ENCODE assay signal across 9 cellular contexts in the genomic region with DNA sequence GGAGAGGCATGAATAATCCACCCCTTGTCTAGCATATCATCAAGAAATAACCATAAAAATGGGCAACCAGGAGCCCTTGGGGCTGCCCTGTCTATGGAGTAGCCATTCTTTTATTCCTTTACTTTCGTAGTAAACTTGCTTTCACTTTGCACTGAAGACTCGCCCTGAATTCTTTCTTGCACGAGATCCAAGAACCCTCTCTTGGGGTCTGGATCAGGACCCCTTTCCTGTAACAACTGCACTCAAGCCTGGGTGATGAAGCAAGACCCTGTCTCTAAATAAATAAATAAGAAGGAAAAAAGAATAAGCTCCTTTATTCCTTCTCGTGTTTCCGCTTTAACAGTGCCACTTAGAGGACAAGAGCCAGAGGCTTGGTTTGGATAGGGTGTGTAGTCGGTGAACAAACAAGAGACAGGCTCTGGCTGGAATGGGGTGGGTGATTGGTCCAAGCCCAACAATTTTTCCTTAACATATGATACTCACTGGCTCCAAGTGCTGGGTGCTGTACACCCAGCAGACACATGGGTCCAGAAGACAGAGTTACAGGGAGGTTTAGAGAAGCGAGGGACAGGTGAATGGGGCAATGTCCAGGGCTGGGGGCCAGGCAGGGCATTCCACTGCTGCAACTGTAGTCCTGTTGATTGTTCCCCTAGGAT.
A peak's percentile ranks its signal among the peaks of the same experiment; 100 is the strongest.
DNase-seq lines count a peak whose midpoint lies in the region; ATAC-seq, FAIRE-seq and TF ChIP-seq lines count a peak whose summit lies in the region.
"Had no signal": no experiment of that assay in that cellular context is flagged by ENCODE, and none has a peak within 500 bp of the region (broad histone marks: within the 10 kb centered on the region; RNA-seq: fewer than 3 reads in every experiment).

No MANE protein-coding gene starts in this region.

- no peaks in the 10 kb centered on the region for H3K27me3 ChIP-seq in MG63
- H3K27me3 ChIP-seq in astrocyte (ENCODE audit: insufficient read depth, low read length), result peaks cover 2% of the 10 kb centered on the region
- H3K27me3 ChIP-seq in liver (ENCODE audit: control insufficient read depth in 4 of 4, insufficient read depth in 4 of 4, low read length in 3 of 4), result no peaks in the 10 kb centered on the region
- H3K27me3 ChIP-seq in tibial artery, result no peaks in the 10 kb centered on the region
- H3K27me3 ChIP-seq in trophoblast cell (ENCODE audit: insufficient read depth, low read length), result no peaks in the 10 kb centered on the region

- H4K91ac ChIP-seq in trophoblast cell (ENCODE audit: low read depth, low read length), result no peak overlapping the region

- H3K4me1 Mint-ChIP-seq in astrocyte (ENCODE audit: low read depth, unreplicated experiment), result peaks cover 8% of the 10 kb centered on the region

- no peak overlapping the region for H3K23ac ChIP-seq in trophoblast cell (ENCODE audit: low read length)

- peak in 1 of 2 donors; percentile 6 for TF ChIP-seq RAD21 in liver (IDR thresholded peaks at IDR 0.05)

- H3K4me3 ChIP-seq in MG63 (peak overlapping the region; percentile 51), astrocyte (ENCODE audit: insufficient read depth, low read depth, low read length) (peak overlapping the region; percentile 50), liver (ENCODE audit: low read depth in 1 of 3, low read length in 3 of 3) (peak overlapping the region; percentile 33 to 66 (median 66)), tibial artery (peak overlapping the region; percentile 44 to 53), trophoblast cell (ENCODE audit: low read depth, low read length) (no peak overlapping the region)

- peaks cover 22% of the 10 kb centered on the region for H3K9me3 Mint-ChIP-seq in astrocyte (ENCODE audit: unreplicated experiment)

- H3K27ac ChIP-seq in astrocyte (ENCODE audit: low read depth, low read length) (no peak overlapping the region), liver (ENCODE audit: low read depth in 1 of 2, low read length in 2 of 2) (peak overlapping the region; percentile 9 to 46), tibial artery (peak overlapping the region; percentile 38 to 46), trophoblast cell (ENCODE audit: low read depth, low read length) (no peak overlapping the region)

- peak overlapping the region; percentile 79 for H3K4me2 ChIP-seq in astrocyte (ENCODE audit: low read length)
- no peak overlapping the region for H3K4me2 ChIP-seq in trophoblast cell (ENCODE audit: low read length)

- H3K4me1 ChIP-seq in astrocyte (ENCODE audit: insufficient read depth, low read length) (peaks cover 8% of the 10 kb centered on the region), liver (ENCODE audit: control insufficient read depth in 4 of 4, insufficient read depth in 4 of 4, low read length in 3 of 4) (peaks cover 0 to 5% (median 0%) of the 10 kb centered on the region in 4 donors), tibial artery (peaks cover 0 to 22% (median 17%) of the 10 kb centered on the region in 4 donors), trophoblast cell (ENCODE audit: control insufficient read depth in 1 of 2, insufficient read depth in 2 of 2, low read length in 2 of 2) (peaks cover 6 to 8% of the 10 kb centered on the region in 2 experiments)

- peaks cover 4% of the 10 kb centered on the region; the same call in 1 of the 2 replicates for H3K9me3 ChIP-seq in MG63
- no peaks in the 10 kb centered on the region for H3K9me3 ChIP-seq in astrocyte (ENCODE audit: insufficient read depth, low read depth, low read length)
- no peaks in the 10 kb centered on the region for H3K9me3 ChIP-seq in liver (ENCODE audit: control insufficient read depth in 4 of 4, low read length in 3 of 4)
- peaks cover 0 to 3% (median 0%) of the 10 kb centered on the region in 3 donors for H3K9me3 ChIP-seq in tibial artery
- H3K9me3 ChIP-seq in trophoblast cell (ENCODE audit: insufficient read depth, low read depth, low read length), result no peaks in the 10 kb centered on the region

- no peaks in the 10 kb centered on the region for H3K79me2 ChIP-seq in astrocyte (ENCODE audit: insufficient read depth, low read length)
- H3K79me2 ChIP-seq in trophoblast cell (ENCODE audit: control insufficient read depth, insufficient read depth, low read length, poor library complexity), result no peaks in the 10 kb centered on the region

- no peak overlapping the region for H3K9ac ChIP-seq in astrocyte (ENCODE audit: low read length)
- peak overlapping the region; percentile 8 to 25 for H3K9ac ChIP-seq in liver (ENCODE audit: low read depth in 1 of 2, low read length in 2 of 2)
- no peak overlapping the region for H3K9ac ChIP-seq in trophoblast cell (ENCODE audit: low read length)

- no peak overlapping the region for H2BK120ac ChIP-seq in trophoblast cell (ENCODE audit: insufficient read depth, low read length, poor library complexity)

- intact Hi-C loops in tibial artery (cut with DNase I; ENCODE audit: low total_unique reads), result no loop called here

- peaks cover 7% of the 10 kb centered on the region for H3K27me3 Mint-ChIP-seq in astrocyte (ENCODE audit: low read depth, unreplicated experiment)

- no peak overlapping the region for H2BK5ac ChIP-seq in trophoblast cell (ENCODE audit: low read depth, low read length, poor library complexity)

- H2AFZ ChIP-seq in astrocyte (ENCODE audit: low read depth, low read length), result peak overlapping the region; percentile 37
- no peak overlapping the region for H2AFZ ChIP-seq in trophoblast cell (ENCODE audit: insufficient read depth, low read length, poor library complexity)

- TF ChIP-seq CTCF in astrocyte (IDR thresholded peaks at IDR 0.05; ENCODE audit: insufficient read depth, low read depth, low read length), result no peak
- TF ChIP-seq CTCF in liver (IDR thresholded peaks at IDR 0.05; ENCODE audit: low read depth, low read length, missing input control), result no peak
- TF ChIP-seq CTCF in tibial artery (IDR thresholded peaks at IDR 0.05), result no peak

- H3K36me3 ChIP-seq in MG63 (no peaks in the 10 kb centered on the region), astrocyte (ENCODE audit: insufficient read depth, low read length) (no peaks in the 10 kb centered on the region), liver (ENCODE audit: control insufficient read depth in 4 of 4, insufficient read depth in 3 of 4, low read depth in 1 of 4, low read length in 3 of 4) (no peaks in the 10 kb centered on the region), tibial artery (no peaks in the 10 kb centered on the region), trophoblast cell (ENCODE audit: control insufficient read depth in 1 of 2, insufficient read depth in 2 of 2, low read length in 2 of 2) (no peaks in the 10 kb centered on the region)

- no peak overlapping the region for H3K14ac ChIP-seq in trophoblast cell (ENCODE audit: low read length)

- H2BK12ac ChIP-seq in trophoblast cell (ENCODE audit: low read length), result no peak overlapping the region

- H3K27ac Mint-ChIP-seq in astrocyte (ENCODE audit: unreplicated experiment), result no peak overlapping the region
- H3K27ac Mint-ChIP-seq: WTC11 had no signal

- H3K18ac ChIP-seq in trophoblast cell (ENCODE audit: low read length), result no peak overlapping the region

- H4K8ac ChIP-seq in trophoblast cell (ENCODE audit: low read depth, low read length), result no peak overlapping the region

- no peaks in the 10 kb centered on the region for H3K36me3 Mint-ChIP-seq in astrocyte (ENCODE audit: low read depth, unreplicated experiment)
- H3K36me3 Mint-ChIP-seq: WTC11 had no signal

- no peak overlapping the region for H2AK5ac ChIP-seq in trophoblast cell (ENCODE audit: low read length)

- DNase-seq in MG63 (no peak), astrocyte (ENCODE audit: low read depth) (peak; percentile 20), tibial artery (no peak), NCI-H345 treated with DMSO at 0.1 percent for 48 hours (lab: John Stamatoyannopoulos, UW; ENCODE audit: unreplicated experiment) (no peak), trophoblast cell (no peak)
- DNase-seq: NCI-H1436 treated with DMSO at 0.1 percent for 48 hours had no signal

- H3K79me1 ChIP-seq in trophoblast cell (ENCODE audit: low read length), result no peaks in the 10 kb centered on the region

- no peak overlapping the region for H3K4ac ChIP-seq in trophoblast cell (ENCODE audit: low read depth, low read length)

- no peak overlapping the region for H3K4me3 Mint-ChIP-seq in astrocyte (ENCODE audit: unreplicated experiment)
- H3K4me3 Mint-ChIP-seq: WTC11 had no signal

- H4K12ac ChIP-seq in trophoblast cell (ENCODE audit: low read depth, low read length), result no peak overlapping the region

- WGBS in liver, result 29% methylated on average over 7 of the region's 7 CpGs
- WGBS in trophoblast cell (ENCODE audit: extremely low coverage, insufficient coverage, insufficient read length), result no CpG with 5 or more reads among the region's 7 CpGs

- no peak for ATAC-seq in GM21390 (IDR thresholded peaks at IDR 0.05; ENCODE audit: unreplicated experiment)
- ATAC-seq: WTC11 had no signal

- FAIRE-seq in astrocyte (lab: Jason Lieb, UNC), result no peak

- H4K20me1 ChIP-seq in astrocyte (ENCODE audit: insufficient read depth, low read length), result no peaks in the 10 kb centered on the region

TF ChIP-seq in liver, 16 proteins besides CTCF, POLR2A, EP300 and RAD21:
- TF ChIP-seq YY1 (IDR thresholded peaks at IDR 0.05) (peak; percentile 67), HNF4G (IDR thresholded peaks at IDR 0.05) (peak; percentile 25), NR2F2 (IDR thresholded peaks at IDR 0.05) (no peak), FOXA2 (IDR thresholded peaks at IDR 0.05) (no peak), HNF4A (conservative IDR thresholded peaks at IDR 0.05) (peak; percentile 47)
- TF ChIP-seq, protein P1, sequence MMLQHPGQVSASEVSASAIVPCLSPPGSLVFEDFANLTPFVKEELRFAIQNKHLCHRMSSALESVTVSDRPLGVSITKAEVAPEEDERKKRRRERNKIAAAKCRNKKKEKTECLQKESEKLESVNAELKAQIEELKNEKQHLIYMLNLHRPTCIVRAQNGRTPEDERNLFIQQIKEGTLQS (IDR thresholded peaks at IDR 0.05), result no peak
- TF ChIP-seq, protein P2, sequence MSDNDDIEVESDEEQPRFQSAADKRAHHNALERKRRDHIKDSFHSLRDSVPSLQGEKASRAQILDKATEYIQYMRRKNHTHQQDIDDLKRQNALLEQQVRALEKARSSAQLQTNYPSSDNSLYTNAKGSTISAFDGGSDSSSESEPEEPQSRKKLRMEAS (IDR thresholded peaks at IDR 0.05), result no peak

Comparison
In these comparisons a context has a peak if more than half of its experiments do, and no peak if none do; other contexts are left out.
1. H3K27ac ChIP-seq: peak in liver (2 of 2) and tibial artery (2 of 2); none in astrocyte (single experiment) and trophoblast cell (single experiment).
2. H3K9ac ChIP-seq: peak in liver (2 of 2); none in astrocyte (single experiment) and trophoblast cell (single experiment).